ENCODE assay signal across 8 cellular contexts in genomic region chr10:3757638-3758490, GRCh38. TPM values are rescaled to one million over a fixed set of nuclear protein-coding genes. Genes with fewer than 3 reads are reported as not detected.
DNase-seq lines count a peak whose midpoint lies in the region; ATAC-seq, FAIRE-seq and TF ChIP-seq lines count a peak whose summit lies in the region.

No MANE protein-coding gene starts in this region.

- H3K4me3 ChIP-seq in A549: no peak overlapping the region

- peak overlapping the region; percentile 1; the same call in 1 of the 3 replicates for H3K4me2 ChIP-seq in A549

- no peak for FAIRE-seq in A549 (lab: Jason Lieb, UNC)

- peaks cover 11% of the 10 kb centered on the region for H3K36me3 Mint-ChIP-seq in activated T-helper 17 cell treated with anti-CD3 and anti-CD28 coated beads, Interleukin-2, amount 50 U/mL, for 72 hours (ENCODE audit: low read depth)
- H3K36me3 Mint-ChIP-seq in natural killer cell: no peaks in the 10 kb centered on the region

- no peak for DNase-seq in A549 (ENCODE audit: low read depth in 1 of 2, low spot score in 1 of 2)
- DNase-seq in natural killer cell: no peak
- DNase-seq in SW480 (ENCODE audit: low spot score): no peak
- no peak for DNase-seq in HK-2 (ENCODE audit: unreplicated experiment)
- no peak for DNase-seq in NCI-H187 treated with DMSO at 0.1 percent for 48 hours (lab: John Stamatoyannopoulos, UW)

- H3K4me1 Mint-ChIP-seq in activated T-helper 17 cell treated with anti-CD3 and anti-CD28 coated beads, Interleukin-2, amount 50 U/mL, for 72 hours: peaks cover 45% of the 10 kb centered on the region
- peaks cover 26 to 34% of the 10 kb centered on the region in 2 donors for H3K4me1 Mint-ChIP-seq in natural killer cell

- peak overlapping the region; percentile 100 for H3K27ac Mint-ChIP-seq in activated T-helper 17 cell treated with anti-CD3 and anti-CD28 coated beads, Interleukin-2, amount 50 U/mL, for 72 hours
- H3K27ac Mint-ChIP-seq in natural killer cell: peak overlapping the region; percentile 91 to 95

- TF ChIP-seq EP300 in A549 (IDR thresholded peaks at IDR 0.05): no peak

- no peaks in the 10 kb centered on the region for H3K27me3 Mint-ChIP-seq in activated T-helper 17 cell treated with anti-CD3 and anti-CD28 coated beads, Interleukin-2, amount 50 U/mL, for 72 hours
- H3K27me3 Mint-ChIP-seq in natural killer cell (ENCODE audit: low read depth in 2 of 2): no peaks in the 10 kb centered on the region

- TF ChIP-seq POLR2A in A549 (IDR thresholded peaks at IDR 0.05; ENCODE audit: low read length): no peak

- H3K9me3 Mint-ChIP-seq in activated T-helper 17 cell treated with anti-CD3 and anti-CD28 coated beads, Interleukin-2, amount 50 U/mL, for 72 hours: peaks cover 3% of the 10 kb centered on the region
- H3K9me3 Mint-ChIP-seq in natural killer cell: no peaks in the 10 kb centered on the region

- POLR2A ChIA-PET in A549 (lab: Yijun Ruan, JAX): no interaction called here

- H3K27ac ChIP-seq in A549: peak overlapping the region; percentile 37 to 66; a peak in 4 of 6 replicates

- TF ChIP-seq CTCF in A549 (IDR thresholded peaks at IDR 0.05) (no peak), natural killer cell (IDR thresholded peaks at IDR 0.05) (no peak)

- TF ChIP-seq RAD21 in A549 (conservative IDR thresholded peaks at IDR 0.05 in 1 of 2, IDR thresholded peaks at IDR 0.05 in 1 of 2): no peak

- ATAC-seq in A549 (peak in 1 of 2 experiments; percentile 17; a peak in 1 of 6 replicates), GM19463 (IDR thresholded peaks at IDR 0.05; ENCODE audit: unreplicated experiment) (peak; percentile 79), HG03460 (IDR thresholded peaks at IDR 0.05; ENCODE audit: unreplicated experiment) (peak; percentile 85), natural killer cell (peak; percentile 84 to 92 (median 89))
- peak; percentile 78 for ATAC-seq in activated T-helper 17 cell treated with anti-CD3 and anti-CD28 coated beads, Interleukin-2, amount 50 U/mL, for 72 hours (replicated peaks)

- peaks cover 48% of the 10 kb centered on the region for H3K4me1 ChIP-seq in A549

- CTCF ChIA-PET in A549 (lab: Yijun Ruan, JAX): interaction anchor here (0.6 to 1.5 kb wide), 6 partner anchors 10 to 1056 kb away, joined by 3 to 5 read pairs (median 4); no protein-coding TSS in a partner anchor

- peak overlapping the region; percentile 91 for H3K4me3 Mint-ChIP-seq in activated T-helper 17 cell treated with anti-CD3 and anti-CD28 coated beads, Interleukin-2, amount 50 U/mL, for 72 hours
- H3K4me3 Mint-ChIP-seq in natural killer cell: peak overlapping the region; percentile 84

- H3K9me3 ChIP-seq in A549: no peaks in the 10 kb centered on the region

- WGBS in A549 (ENCODE audit: missing lambda C conversion rate): 49% methylated on average over 14 of the region's 14 CpGs

- intact Hi-C loops in natural killer cell (cut with micrococcal nuclease): loop anchor here (1.0 to 5.0 kb wide), 4 partner anchors 19 to 531 kb away; no protein-coding TSS in a partner anchor

TF ChIP-seq in A549, 52 proteins besides CTCF, POLR2A, EP300 and RAD21:
- no peak for TF ChIP-seq HOXB13 (CRISPR knock-in tag; IDR thresholded peaks at IDR 0.05; ENCODE audit: low read depth)
- TF ChIP-seq USF2 (IDR thresholded peaks at IDR 0.05): peak; percentile 3; the same call in 1 of the 2 replicates
- no peak for TF ChIP-seq FOSL2 (IDR thresholded peaks at IDR 0.05)
- peak; percentile 59 for TF ChIP-seq FOSL2 (CRISPR knock-in tag; IDR thresholded peaks at IDR 0.05)

RNA-seq across cellular contexts. Expression of gene KLF6, which starts 27.1 kb away (rescaled TPM):
- 71.5 and 86.8 TPM in 2 replicates for polyA plus RNA-seq in A549 (2011; rRNA removed)
- 67.2 and 78.1 TPM in 2 replicates for polyA plus RNA-seq in A549 (2012; cell fraction: cytosol; rRNA removed)
- 193 and 204 TPM in 2 replicates for polyA plus RNA-seq in A549 (2012; cell fraction: nucleus; rRNA removed)
- polyA plus RNA-seq in A549 (2017; fragmentation: RNase III; extraction: RNeasy Plus Mini Kit Qiagen cat#74134 plus additional on column Dnase treatment): 30.5 to 31.9 TPM (median 30.6 TPM) in 3 replicates
- 384 and 462 TPM in 2 replicates for polyA minus RNA-seq in A549 (2011; rRNA and poly(A)+ RNA removed)
- 100 to 1,000 TPM; 163 to 201 TPM for total RNA-seq in activated T-helper 17 cell treated with anti-CD3 and anti-CD28 coated beads, Interleukin-2, amount 50 U/mL, for 72 hours
- total RNA-seq in natural killer cell: 1,000 to 10,000 TPM; 1,044 to 1,768 (median 1,056) TPM

Comparison
In these comparisons a context has a peak if more than half of its experiments do, and no peak if none do; other contexts are left out.
1. RNA of gene KLF6, which starts 27.1 kb away (total RNA-seq): 1,044 to 1,768 TPM in natural killer cell; 163 to 201 TPM in activated T-helper 17 cell treated with anti-CD3 and anti-CD28 coated beads, Interleukin-2, amount 50 U/mL, for 72 hours; every median in the first group is over 4 times any median in the second.